8 cellular contexts compared by ENCODE assay signal in the genomic region with DNA sequence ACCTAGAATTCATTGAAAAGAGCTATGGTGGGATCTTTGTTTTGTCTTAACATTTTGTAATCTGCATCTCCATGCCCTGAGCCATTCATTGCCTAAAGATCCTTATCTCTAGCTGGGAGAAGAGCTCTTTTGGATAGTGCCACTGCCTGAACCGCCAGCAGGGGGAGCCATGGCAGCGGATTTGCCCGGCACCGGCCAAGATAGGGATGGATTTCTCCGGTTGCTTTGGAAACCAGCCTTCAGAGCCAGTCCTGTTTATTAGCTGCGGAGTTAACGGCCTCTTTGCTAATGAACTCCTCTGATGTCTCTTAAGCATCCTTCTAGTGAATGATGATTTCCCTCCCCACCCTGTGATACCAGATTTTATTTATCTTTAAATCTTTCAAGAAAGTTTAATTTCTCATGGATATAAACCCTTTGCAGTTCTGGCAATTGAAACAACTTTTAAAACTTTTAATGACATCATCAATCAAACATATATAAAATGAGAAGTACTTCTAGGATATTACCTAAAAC. TPM values are rescaled to one million over a fixed set of nuclear protein-coding genes. Genes with fewer than 3 reads are reported as not detected.
A peak's percentile ranks its signal among the peaks of the same experiment; 100 is the strongest.
DNase-seq lines count a peak whose midpoint lies in the region; ATAC-seq and TF ChIP-seq lines count a peak whose summit lies in the region.

No MANE protein-coding gene starts in this region.

- peak; percentile 73 for ATAC-seq in GM19043 (IDR thresholded peaks at IDR 0.05; ENCODE audit: low read depth, unreplicated experiment)

- no peaks in the 10 kb centered on the region for H3K27me3 ChIP-seq in parathyroid adenoma (ENCODE audit: control insufficient read depth, insufficient read depth, low read length)
- H3K27me3 ChIP-seq in transverse colon, result peaks cover 6% of the 10 kb centered on the region

- peak; percentile 73 for DNase-seq in AG08395 (ENCODE audit: low spot score)
- DNase-seq in LoVo (ENCODE audit: low spot score), result peak; percentile 69
- DNase-seq in SK-N-DZ (ENCODE audit: low spot score), result peak; percentile 67
- peak; percentile 67 to 79 (median 76) for DNase-seq in activated naive CD4-positive, alpha-beta T cell (lab: John Stamatoyannopoulos, UW)
- peak; percentile 61 for DNase-seq in germinal center (ENCODE audit: low spot score)
- peak; percentile 80 for DNase-seq in transverse colon

- H3K4me3 ChIP-seq in parathyroid adenoma (ENCODE audit: low read depth, low read length) (no peak overlapping the region), transverse colon (no peak overlapping the region)

- H3K79me2 ChIP-seq in parathyroid adenoma, result no peaks in the 10 kb centered on the region

- no peaks in the 10 kb centered on the region for H3K36me3 ChIP-seq in parathyroid adenoma (ENCODE audit: control insufficient read depth, insufficient read depth, low read length)
- no peaks in the 10 kb centered on the region for H3K36me3 ChIP-seq in transverse colon

- intact Hi-C loops in transverse colon (cut with DNase I; ENCODE audit: low total_unique reads), result no loop called here

- no peak overlapping the region for H3K9ac ChIP-seq in parathyroid adenoma

- in situ Hi-C loops in transverse colon (cut with MboI; ENCODE audit: low pct_ligation_motif_present in 1 of 4, low pct_unique_long_range_greater_than_20kb in 1 of 4, low sequenced_read_pairs in 3 of 4), result no loop called here

- no peak overlapping the region for H3K4me2 ChIP-seq in parathyroid adenoma (ENCODE audit: low read length)

- TF ChIP-seq CTCF in parathyroid adenoma (IDR thresholded peaks at IDR 0.05), result peak; percentile 89
- TF ChIP-seq CTCF in transverse colon (IDR thresholded peaks at IDR 0.05), result peak; percentile 72 to 91 (median 85)

- no peak overlapping the region for H2AFZ ChIP-seq in parathyroid adenoma

- 0% methylated on average over 7 of the region's 7 CpGs; no CpG with 5 or more reads in 1 of the 2 donors for WGBS in transverse colon (ENCODE audit: low coverage in 1 of 2), 2 donors

- H3K4me1 ChIP-seq in parathyroid adenoma (no peaks in the 10 kb centered on the region), transverse colon (no peaks in the 10 kb centered on the region)

- H3K9me3 ChIP-seq in parathyroid adenoma (ENCODE audit: control insufficient read depth, low read length) (no peaks in the 10 kb centered on the region), transverse colon (no peaks in the 10 kb centered on the region)

- TF ChIP-seq EP300 in transverse colon (IDR thresholded peaks at IDR 0.05; ENCODE audit: low read depth), result no peak

- H3K27ac ChIP-seq in parathyroid adenoma (no peak overlapping the region), transverse colon (no peak overlapping the region)

- no peak for TF ChIP-seq POLR2A in transverse colon (IDR thresholded peaks at IDR 0.05)

RNA-seq across cellular contexts. Expression of a gene that starts 58.2 kb away (rescaled TPM):
- polyA plus RNA-seq in SK-N-DZ (2014; cell fraction: cytosol; rRNA removed), result not detected in 2 replicates
- not detected in 2 replicates for polyA plus RNA-seq in SK-N-DZ (2014; cell fraction: nucleus; rRNA removed)
- total RNA-seq in transverse colon, result not detected
